ENCODE assay signal across 16 cellular contexts in the genomic region with DNA sequence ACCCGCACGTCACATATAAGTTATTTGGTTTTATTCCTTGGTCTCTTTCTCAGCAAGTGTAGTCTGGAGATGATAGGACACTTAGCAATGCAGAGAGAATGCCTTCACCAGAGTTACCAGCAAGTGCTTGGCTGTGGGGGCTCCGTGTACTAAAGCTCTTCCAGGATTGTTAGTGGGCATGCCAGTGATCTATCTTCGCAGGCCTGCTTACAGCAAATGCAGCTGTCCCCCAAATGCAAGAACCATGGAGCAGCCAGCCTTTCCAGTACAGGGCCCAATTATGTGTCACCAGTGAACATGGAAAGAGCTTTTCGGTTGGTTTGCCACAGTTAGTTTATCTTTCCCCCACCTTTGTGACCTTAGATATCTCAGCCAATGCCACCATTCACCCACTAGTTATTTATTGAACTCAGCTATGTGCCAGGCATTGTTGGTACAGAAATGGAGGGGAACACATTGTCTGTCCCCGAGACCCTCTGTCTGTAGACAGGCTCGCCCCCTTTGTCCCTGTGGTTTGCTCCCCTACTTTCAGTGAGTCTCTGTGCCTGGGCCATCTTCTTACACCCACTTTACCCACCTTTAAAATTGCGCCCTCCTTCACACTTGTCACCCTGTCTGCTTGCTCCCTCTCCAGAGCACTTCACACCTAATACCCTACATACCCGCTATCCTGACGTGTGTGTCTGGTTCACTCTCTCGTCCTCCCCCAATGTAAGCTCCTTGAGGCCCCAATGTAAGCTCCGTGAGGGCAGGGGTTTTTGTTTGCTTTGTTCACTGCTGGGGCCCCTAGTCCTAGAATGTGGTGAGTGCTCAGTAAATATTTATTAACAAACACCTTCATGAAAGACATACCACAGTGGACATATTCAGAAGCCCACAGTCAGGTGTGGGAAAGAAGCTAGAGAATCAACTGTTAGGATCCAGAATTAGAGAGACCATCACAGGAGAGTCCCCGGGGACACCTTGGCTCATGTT. TPM values are rescaled to one million over a fixed set of nuclear protein-coding genes. Genes with fewer than 3 reads are reported as not detected.
DNase-seq lines count a peak whose midpoint lies in the region; ATAC-seq and TF ChIP-seq lines count a peak whose summit lies in the region.
"Had no signal": no experiment of that assay in that cellular context is flagged by ENCODE, and none has a peak within 500 bp of the region (broad histone marks: within the 10 kb centered on the region; RNA-seq: fewer than 3 reads in every experiment).

No MANE protein-coding gene starts in this region.

- H3K9me3 ChIP-seq in CD8-positive, alpha-beta T cell (ENCODE audit: low read length) = no peaks in the 10 kb centered on the region
- H3K9me3 ChIP-seq: A549 had no signal

- H3K9me3 Mint-ChIP-seq in activated CD8-positive, alpha-beta T cell treated with anti-CD3 and anti-CD28 coated beads for 36 hours = no peaks in the 10 kb centered on the region
- no peaks in the 10 kb centered on the region for H3K9me3 Mint-ChIP-seq in activated CD8-positive, alpha-beta T cell treated with anti-CD3 and anti-CD28 coated beads, Interleukin-2, amount 10 ng/mL, durations not matched to agents 7 days and 5 days (ENCODE audit: insufficient read depth)
- no peaks in the 10 kb centered on the region for H3K9me3 Mint-ChIP-seq in CD8-positive, alpha-beta T cell
- no peaks in the 10 kb centered on the region for H3K9me3 Mint-ChIP-seq in activated T-helper 2 cell treated with anti-CD3 and anti-CD28 coated beads, Interferon-gamma antibody, Interleukin-2, Interleukin-4, amounts not matched to agents 10 μg/mL and 5 μg/mL and 100 μg/mL, durations not matched to agents 14 hours and 24 hours and 36 hours
- no peaks in the 10 kb centered on the region for H3K9me3 Mint-ChIP-seq in neural crest cell
- H3K9me3 Mint-ChIP-seq: T-cell had no signal

- peak overlapping the region; percentile 13 for H3K27ac Mint-ChIP-seq in activated CD8-positive, alpha-beta T cell treated with anti-CD3 and anti-CD28 coated beads for 36 hours
- H3K27ac Mint-ChIP-seq in activated CD8-positive, alpha-beta T cell treated with anti-CD3 and anti-CD28 coated beads, Interleukin-2, amount 10 ng/mL, durations not matched to agents 7 days and 5 days = no peak overlapping the region
- H3K27ac Mint-ChIP-seq in CD8-positive, alpha-beta T cell = peak overlapping the region; percentile 62
- no peak overlapping the region for H3K27ac Mint-ChIP-seq in activated T-helper 2 cell treated with anti-CD3 and anti-CD28 coated beads, Interferon-gamma antibody, Interleukin-2, Interleukin-4, amounts not matched to agents 10 μg/mL and 5 μg/mL and 100 μg/mL, durations not matched to agents 14 hours and 24 hours and 36 hours
- peak overlapping the region; percentile 35 for H3K27ac Mint-ChIP-seq in neural crest cell (ENCODE audit: unreplicated experiment)

- H3K4me1 ChIP-seq in CD8-positive, alpha-beta T cell (ENCODE audit: insufficient read depth, low read length) = peaks cover 33% of the 10 kb centered on the region

- H3K36me3 Mint-ChIP-seq in activated CD8-positive, alpha-beta T cell treated with anti-CD3 and anti-CD28 coated beads for 36 hours (ENCODE audit: low read depth) = peaks cover 13% of the 10 kb centered on the region
- peaks cover 8% of the 10 kb centered on the region for H3K36me3 Mint-ChIP-seq in activated CD8-positive, alpha-beta T cell treated with anti-CD3 and anti-CD28 coated beads, Interleukin-2, amount 10 ng/mL, durations not matched to agents 7 days and 5 days (ENCODE audit: low read depth)
- H3K36me3 Mint-ChIP-seq in CD8-positive, alpha-beta T cell = peaks cover 56% of the 10 kb centered on the region
- H3K36me3 Mint-ChIP-seq in activated T-helper 2 cell treated with anti-CD3 and anti-CD28 coated beads, Interferon-gamma antibody, Interleukin-2, Interleukin-4, amounts not matched to agents 10 μg/mL and 5 μg/mL and 100 μg/mL, durations not matched to agents 14 hours and 24 hours and 36 hours (ENCODE audit: low read depth) = peaks cover 31% of the 10 kb centered on the region
- H3K36me3 Mint-ChIP-seq in neural crest cell (ENCODE audit: low read depth) = no peaks in the 10 kb centered on the region

- H3K27me3 Mint-ChIP-seq in activated CD8-positive, alpha-beta T cell treated with anti-CD3 and anti-CD28 coated beads for 36 hours = no peaks in the 10 kb centered on the region
- H3K27me3 Mint-ChIP-seq in activated CD8-positive, alpha-beta T cell treated with anti-CD3 and anti-CD28 coated beads, Interleukin-2, amount 10 ng/mL, durations not matched to agents 7 days and 5 days (ENCODE audit: low read depth) = no peaks in the 10 kb centered on the region
- H3K27me3 Mint-ChIP-seq in CD8-positive, alpha-beta T cell (ENCODE audit: low read depth) = no peaks in the 10 kb centered on the region
- no peaks in the 10 kb centered on the region for H3K27me3 Mint-ChIP-seq in activated T-helper 2 cell treated with anti-CD3 and anti-CD28 coated beads, Interferon-gamma antibody, Interleukin-2, Interleukin-4, amounts not matched to agents 10 μg/mL and 5 μg/mL and 100 μg/mL, durations not matched to agents 14 hours and 24 hours and 36 hours (ENCODE audit: low read depth)
- H3K27me3 Mint-ChIP-seq in neural crest cell (ENCODE audit: low read depth) = no peaks in the 10 kb centered on the region
- H3K27me3 Mint-ChIP-seq: T-cell had no signal

- TF ChIP-seq CTCF in activated CD8-positive, alpha-beta T cell treated with anti-CD3 and anti-CD28 coated beads for 36 hours (IDR thresholded peaks at IDR 0.05) = no peak
- TF ChIP-seq CTCF in CD8-positive, alpha-beta T cell (IDR thresholded peaks at IDR 0.05) = no peak
- no peak for TF ChIP-seq CTCF in neural crest cell (conservative IDR thresholded peaks at IDR 0.05)

- POLR2A ChIA-PET in activated CD8-positive, alpha-beta T cell treated with anti-CD3 and anti-CD28 coated beads for 36 hours (lab: Charles Lee) = interaction anchor here (0.6 to 2.5 kb wide), 5 partner anchors 9 to 164 kb away, joined by 3 to 11 read pairs (median 3); no protein-coding TSS in a partner anchor
- POLR2A ChIA-PET in activated CD8-positive, alpha-beta T cell treated with anti-CD3 and anti-CD28 coated beads, Interleukin-2, amount 10 ng/mL, durations not matched to agents 7 days and 5 days (lab: Charles Lee) = interaction anchor here (1.3 kb wide), 1 partner anchor 13 kb away, joined by 6 read pairs; no protein-coding TSS in a partner anchor
- POLR2A ChIA-PET in CD8-positive, alpha-beta T cell (lab: Charles Lee) = interaction anchor here (0.8 kb wide), 1 partner anchor 26 kb away, joined by 3 read pairs; no protein-coding TSS in a partner anchor

- no peak overlapping the region for H3K4me3 Mint-ChIP-seq in activated CD8-positive, alpha-beta T cell treated with anti-CD3 and anti-CD28 coated beads for 36 hours
- H3K4me3 Mint-ChIP-seq in activated CD8-positive, alpha-beta T cell treated with anti-CD3 and anti-CD28 coated beads, Interleukin-2, amount 10 ng/mL, durations not matched to agents 7 days and 5 days = no peak overlapping the region
- H3K4me3 Mint-ChIP-seq in CD8-positive, alpha-beta T cell = no peak overlapping the region
- no peak overlapping the region for H3K4me3 Mint-ChIP-seq in activated T-helper 2 cell treated with anti-CD3 and anti-CD28 coated beads, Interferon-gamma antibody, Interleukin-2, Interleukin-4, amounts not matched to agents 10 μg/mL and 5 μg/mL and 100 μg/mL, durations not matched to agents 14 hours and 24 hours and 36 hours (ENCODE audit: low read depth)
- H3K4me3 Mint-ChIP-seq in neural crest cell = no peak overlapping the region
- H3K4me3 Mint-ChIP-seq: T-cell had no signal

- H3K4me1 Mint-ChIP-seq in activated CD8-positive, alpha-beta T cell treated with anti-CD3 and anti-CD28 coated beads for 36 hours (ENCODE audit: low read depth) = peaks cover 75% of the 10 kb centered on the region
- H3K4me1 Mint-ChIP-seq in activated CD8-positive, alpha-beta T cell treated with anti-CD3 and anti-CD28 coated beads, Interleukin-2, amount 10 ng/mL, durations not matched to agents 7 days and 5 days (ENCODE audit: low read depth) = peaks cover 22% of the 10 kb centered on the region
- H3K4me1 Mint-ChIP-seq in CD8-positive, alpha-beta T cell (ENCODE audit: low read depth) = peaks cover 89% of the 10 kb centered on the region
- peaks cover 28% of the 10 kb centered on the region for H3K4me1 Mint-ChIP-seq in activated T-helper 2 cell treated with anti-CD3 and anti-CD28 coated beads, Interferon-gamma antibody, Interleukin-2, Interleukin-4, amounts not matched to agents 10 μg/mL and 5 μg/mL and 100 μg/mL, durations not matched to agents 14 hours and 24 hours and 36 hours (ENCODE audit: low read depth)
- peaks cover 57% of the 10 kb centered on the region for H3K4me1 Mint-ChIP-seq in neural crest cell

- intact Hi-C loops in activated CD8-positive, alpha-beta T cell treated with anti-CD3 and anti-CD28 coated beads for 36 hours (cut with micrococcal nuclease) = no loop called here
- intact Hi-C loops in CD8-positive, alpha-beta T cell (cut with DNase I, micrococcal nuclease) = no loop called here
- intact Hi-C loops in activated T-helper 2 cell treated with anti-CD3 and anti-CD28 coated beads, Interferon-gamma antibody, Interleukin-2, Interleukin-4, amounts not matched to agents 10 μg/mL and 5 μg/mL and 100 μg/mL, durations not matched to agents 14 hours and 24 hours and 36 hours (cut with micrococcal nuclease) = no loop called here

- CTCF ChIA-PET in activated CD8-positive, alpha-beta T cell treated with anti-CD3 and anti-CD28 coated beads for 36 hours (lab: Charles Lee) = interaction anchor here (1.1 to 7.2 kb wide), 6 partner anchors 12 to 91 kb away, joined by 3 to 84 read pairs (median 12); no protein-coding TSS in a partner anchor
- CTCF ChIA-PET in activated CD8-positive, alpha-beta T cell treated with anti-CD3 and anti-CD28 coated beads, Interleukin-2, amount 10 ng/mL, durations not matched to agents 7 days and 5 days (lab: Charles Lee) = interaction anchor here (1.0 to 5.6 kb wide), 6 partner anchors 9 to 258 kb away, joined by 3 to 52 read pairs (median 4); no protein-coding TSS in a partner anchor
- CTCF ChIA-PET in CD8-positive, alpha-beta T cell (lab: Charles Lee) = interaction anchor here (1.5 to 7.2 kb wide), 5 partner anchors 12 to 90 kb away, joined by 5 to 67 read pairs (median 7); no protein-coding TSS in a partner anchor

- H3K27me3 ChIP-seq in CD8-positive, alpha-beta T cell (ENCODE audit: insufficient read depth, low read length) = no peaks in the 10 kb centered on the region

- no peak for DNase-seq in activated CD8-positive, alpha-beta T cell treated with anti-CD3 and anti-CD28 coated beads for 36 hours
- DNase-seq in activated CD8-positive, alpha-beta T cell treated with anti-CD3 and anti-CD28 coated beads, Interleukin-2, amount 10 ng/mL, durations not matched to agents 7 days and 5 days = no peak
- DNase-seq in CD8-positive, alpha-beta T cell = no peak
- peak; percentile 4 for DNase-seq in activated T-helper 2 cell treated with anti-CD3 and anti-CD28 coated beads, Interferon-gamma antibody, Interleukin-2, Interleukin-4, amounts not matched to agents 10 μg/mL and 5 μg/mL and 100 μg/mL, durations not matched to agents 14 hours and 24 hours and 36 hours (ENCODE audit: low spot score)
- DNase-seq in neural crest cell (ENCODE audit: low read depth, low spot score) = no peak
- no peak for DNase-seq in LoVo (ENCODE audit: low spot score)
- DNase-seq in NAMALWA (ENCODE audit: low spot score) = no peak
- DNase-seq: EL; NCI-H2029; NCI-H446; NK-92 treated with Interleukin-12 subunit alpha and Interleukin-12 subunit beta, amount 100 ng/mL, for 24 hours; stimulated activated CD4-positive, alpha-beta T cell treated with anti-CD3 and anti-CD28 coated beads, Interleukin-12 subunit alpha, Interleukin-12 subunit beta, amount 100 ng/mL, for 4 hours; T-cell had no signal

- no peak for ATAC-seq in activated CD8-positive, alpha-beta T cell treated with anti-CD3 and anti-CD28 coated beads for 36 hours
- no peak for ATAC-seq in activated CD8-positive, alpha-beta T cell treated with anti-CD3 and anti-CD28 coated beads, Interleukin-2, amount 10 ng/mL, durations not matched to agents 7 days and 5 days
- no peak for ATAC-seq in CD8-positive, alpha-beta T cell
- ATAC-seq in HG03378 (IDR thresholded peaks at IDR 0.05; ENCODE audit: unreplicated experiment) = no peak

- H3K27ac ChIP-seq in CD8-positive, alpha-beta T cell (ENCODE audit: low read depth, low read length) = no peak overlapping the region
- H3K27ac ChIP-seq: A549, VCaP had no signal

- no peaks in the 10 kb centered on the region for H3K36me3 ChIP-seq in CD8-positive, alpha-beta T cell (ENCODE audit: insufficient read depth, low read length)

- no peak overlapping the region for H3K4me3 ChIP-seq in CD8-positive, alpha-beta T cell (ENCODE audit: low read depth, low read length)
- H3K4me3 ChIP-seq: A549 had no signal

RNA-seq across cellular contexts. Expression of a gene that starts 13.3 kb away (rescaled TPM):
- 100 to 1,000 TPM; 116 TPM for total RNA-seq in activated CD8-positive, alpha-beta T cell treated with anti-CD3 and anti-CD28 coated beads for 36 hours
- total RNA-seq in activated CD8-positive, alpha-beta T cell treated with anti-CD3 and anti-CD28 coated beads, Interleukin-2, amount 10 ng/mL, durations not matched to agents 7 days and 5 days = 10 to 100 TPM; 82.9 to 88.3 TPM
- 100 to 1,000 TPM; 104 to 107 TPM for total RNA-seq in CD8-positive, alpha-beta T cell
- total RNA-seq in activated T-helper 2 cell treated with anti-CD3 and anti-CD28 coated beads, Interferon-gamma antibody, Interleukin-2, Interleukin-4, amounts not matched to agents 10 μg/mL and 5 μg/mL and 100 μg/mL, durations not matched to agents 14 hours and 24 hours and 36 hours = 151 and 170 TPM in 2 replicates
- 149 and 150 TPM in 2 replicates for total RNA-seq in neural crest cell

Comparison
In these comparisons a context has a peak if more than half of its experiments do, and no peak if none do; other contexts are left out.
1. H3K27ac Mint-ChIP-seq: peak in activated CD8-positive, alpha-beta T cell treated with anti-CD3 and anti-CD28 coated beads for 36 hours (single experiment), CD8-positive, alpha-beta T cell (single experiment) and neural crest cell (single experiment); none in activated CD8-positive, alpha-beta T cell treated with anti-CD3 and anti-CD28 coated beads, Interleukin-2, amount 10 ng/mL, durations not matched to agents 7 days and 5 days (single experiment) and activated T-helper 2 cell treated with anti-CD3 and anti-CD28 coated beads, Interferon-gamma antibody, Interleukin-2, Interleukin-4, amounts not matched to agents 10 μg/mL and 5 μg/mL and 100 μg/mL, durations not matched to agents 14 hours and 24 hours and 36 hours (single experiment).